ENCODE assay signal across 12 cellular contexts in the genomic region with DNA sequence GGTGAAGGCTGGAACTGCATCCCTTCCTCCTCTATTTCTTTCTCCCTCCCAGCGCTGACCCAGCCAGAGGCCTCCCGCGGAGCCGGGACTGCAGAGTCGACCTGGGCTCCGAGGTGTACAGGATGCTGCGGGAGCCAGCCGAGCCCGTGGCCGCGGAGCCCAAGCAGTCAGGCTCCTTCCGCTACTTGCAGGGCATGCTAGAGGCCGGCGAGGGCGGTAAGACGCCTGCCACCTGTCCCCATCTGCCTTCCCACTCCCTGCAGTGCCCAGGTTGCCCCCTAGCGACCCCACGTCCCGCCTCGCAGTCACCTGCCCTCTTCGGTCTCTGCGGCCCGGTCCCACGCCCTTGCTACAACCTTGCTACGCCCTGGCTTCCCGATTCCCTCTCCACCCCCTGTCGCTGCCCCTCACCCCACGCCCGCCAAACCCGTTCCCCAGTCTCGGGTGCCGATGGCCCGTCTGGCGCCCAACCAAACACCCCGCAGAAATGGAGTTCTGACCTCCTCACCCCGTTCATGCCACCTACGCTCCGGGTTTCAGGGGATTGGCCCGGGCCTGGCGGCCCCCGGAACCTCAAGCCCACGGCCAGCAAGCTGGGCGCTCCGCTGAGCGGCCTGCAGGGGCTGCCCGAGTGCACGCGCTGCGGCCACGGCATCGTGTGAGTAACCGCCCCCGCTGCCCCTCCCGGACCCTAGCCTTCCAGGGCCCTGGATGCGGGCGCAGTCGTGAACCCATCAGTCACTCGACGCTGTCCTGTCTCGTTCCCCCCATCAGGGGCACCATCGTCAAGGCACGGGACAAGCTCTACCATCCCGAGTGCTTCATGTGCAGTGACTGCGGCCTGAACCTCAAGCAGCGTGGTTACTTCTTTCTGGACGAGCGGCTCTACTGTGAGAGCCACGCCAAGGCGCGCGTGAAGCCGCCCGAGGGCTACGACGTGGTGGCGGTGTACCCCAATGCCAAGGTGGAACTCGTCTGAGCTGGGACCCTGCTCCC. TPM values are rescaled to one million over a fixed set of nuclear protein-coding genes. Genes with fewer than 3 reads are reported as not detected.
A peak's percentile ranks its signal among the peaks of the same experiment; 100 is the strongest.
DNase-seq lines count a peak whose midpoint lies in the region; ATAC-seq, FAIRE-seq and TF ChIP-seq lines count a peak whose summit lies in the region.
"Had no signal": no experiment of that assay in that cellular context is flagged by ENCODE, and none has a peak within 500 bp of the region (broad histone marks: within the 10 kb centered on the region; RNA-seq: fewer than 3 reads in every experiment).

No MANE protein-coding gene starts in this region.

- no CpG with 5 or more reads among the region's 77 CpGs for WGBS in neuronal stem cell (ENCODE audit: extremely low coverage in 2 of 2, insufficient read length in 2 of 2, insufficient replicate concordance in 1 of 2), 2 donors

- TF ChIP-seq POLR2A in endothelial cell of umbilical vein (IDR thresholded peaks at IDR 0.05; ENCODE audit: low read depth, low read length) (no peak), gastrocnemius medialis (IDR thresholded peaks at IDR 0.05) (no peak)

- no peak for ATAC-seq in gastrocnemius medialis

- H3K27ac ChIP-seq in PC-9, result no peak overlapping the region
- H3K27ac ChIP-seq in endothelial cell of umbilical vein (ENCODE audit: insufficient read depth, low read depth, low read length), result no peak overlapping the region
- no peak overlapping the region for H3K27ac ChIP-seq in neuronal stem cell (replicated peaks; ENCODE audit: low read length)
- no peak overlapping the region for H3K27ac ChIP-seq in gastrocnemius medialis
- H3K27ac ChIP-seq: SK-N-MC had no signal

- H3K36me3 ChIP-seq in PC-9 (ENCODE audit: low read depth) (no peaks in the 10 kb centered on the region), endothelial cell of umbilical vein (ENCODE audit: control insufficient read depth in 2 of 2, extremely low read depth in 1 of 2, insufficient read depth in 2 of 2, low read length in 2 of 2) (peaks cover 5 to 29% of the 10 kb centered on the region in 2 experiments), neuronal stem cell (replicated peaks in 1 of 2; ENCODE audit: control insufficient read depth in 2 of 2, insufficient read depth in 2 of 2, low read length in 2 of 2) (peaks cover 0 to 7% of the 10 kb centered on the region in 2 donors), gastrocnemius medialis (no peaks in the 10 kb centered on the region)

- no peaks in the 10 kb centered on the region for H3K9me1 ChIP-seq in endothelial cell of umbilical vein (replicated peaks; ENCODE audit: control insufficient read depth, extremely low read depth, insufficient read depth, low read length)

- no peak overlapping the region for H2BK120ac ChIP-seq in neuronal stem cell (ENCODE audit: low read depth, low read length)

- TF ChIP-seq CTCF in PC-9 (conservative IDR thresholded peaks at IDR 0.05), result no peak
- no peak for TF ChIP-seq CTCF in endothelial cell of umbilical vein (IDR thresholded peaks at IDR 0.05; ENCODE audit: extremely low read depth in 1 of 2, insufficient read depth in 1 of 2, low read depth in 1 of 2, low read length in 2 of 2)
- no peak for TF ChIP-seq CTCF in gastrocnemius medialis (IDR thresholded peaks at IDR 0.05 in 4 of 5, conservative IDR thresholded peaks at IDR 0.05 in 1 of 5)

- no peak overlapping the region for H4K91ac ChIP-seq in neuronal stem cell (ENCODE audit: low read depth, low read length, poor library complexity)

- no peak overlapping the region for H2AFZ ChIP-seq in PC-9
- H2AFZ ChIP-seq in endothelial cell of umbilical vein (ENCODE audit: low read depth, low read length), result no peak overlapping the region
- H2AFZ ChIP-seq in neuronal stem cell (ENCODE audit: low read length), result no peak overlapping the region

- BruUV-seq in PC-9 (replicated peaks; lab: Mats Ljungman, UMichigan) (TSS peak; percentile 11), endothelial cell of umbilical vein (replicated peaks; lab: Mats Ljungman, UMichigan) (TSS peak; percentile 34)

- intact Hi-C loops in PC-9 (cut with micrococcal nuclease; ENCODE audit: unreplicated experiment), result no loop called here
- intact Hi-C loops in endothelial cell of umbilical vein (cut with micrococcal nuclease), result loop anchor here (1.0 to 5.0 kb wide), 5 partner anchors 22 to 207 kb away; partner anchors contain the start of gene SLC22A5
- intact Hi-C loops in gastrocnemius medialis (cut with DNase I; ENCODE audit: low total_unique reads), result loop anchor here (2.0 kb wide), 1 partner anchor 229 kb away; no protein-coding TSS in a partner anchor

- peak; percentile 45 for DNase-seq in ELF-1 (ENCODE audit: low read depth, low spot score)
- DNase-seq in PC-9, result no peak
- no peak for DNase-seq in endothelial cell of umbilical vein (ENCODE audit: low read depth, low spot score)
- no peak for DNase-seq in neuronal stem cell (ENCODE audit: low spot score)
- no peak for DNase-seq in NCI-H2081 (lab: John Stamatoyannopoulos, UW)
- no peak for DNase-seq in urothelium cell line (ENCODE audit: low spot score)
- DNase-seq in hippocampal formation (lab: John Stamatoyannopoulos, UW), result no peak
- no peak for DNase-seq in gastrocnemius medialis
- DNase-seq: activated CD4-positive, alpha-beta T cell treated with anti-CD3 and anti-CD28 coated beads, Interleukin-2, amount 50 U/mL, for 1 hour; nephron progenitor cell; stimulated activated CD8-positive, alpha-beta memory T cell treated with anti-CD3 and anti-CD28 coated beads, Interleukin-4, amount 100 ng/mL, for 48 hours had no signal

- H3K4me1 ChIP-seq in PC-9 (replicated peaks; ENCODE audit: insufficient read depth) (peaks cover 4% of the 10 kb centered on the region), endothelial cell of umbilical vein (ENCODE audit: control insufficient read depth, extremely low read depth, insufficient read depth, low read length) (peaks cover 6% of the 10 kb centered on the region), neuronal stem cell (ENCODE audit: control insufficient read depth in 2 of 2, insufficient read depth in 1 of 2, low read depth in 1 of 2, low read length in 2 of 2) (peaks cover 4 to 20% of the 10 kb centered on the region in 2 donors), gastrocnemius medialis (peaks cover 5 to 6% of the 10 kb centered on the region in 2 donors)

- H2BK15ac ChIP-seq in neuronal stem cell (ENCODE audit: low read length), result no peak overlapping the region

- H3K27me3 ChIP-seq in PC-9 (ENCODE audit: insufficient read depth, low read depth) (no peaks in the 10 kb centered on the region), endothelial cell of umbilical vein (ENCODE audit: control insufficient read depth in 2 of 2, insufficient read depth in 2 of 2, low read length in 2 of 2) (no peaks in the 10 kb centered on the region), neuronal stem cell (ENCODE audit: control insufficient read depth in 3 of 3, insufficient read depth in 3 of 3, low read depth in 1 of 3, low read length in 3 of 3) (no peaks in the 10 kb centered on the region), gastrocnemius medialis (no peaks in the 10 kb centered on the region)

- FAIRE-seq in endothelial cell of umbilical vein (lab: Jason Lieb, UNC), result no peak
- no peak for FAIRE-seq in urothelium cell line (lab: Jason Lieb, UNC)

- no peak overlapping the region for H2BK12ac ChIP-seq in neuronal stem cell (ENCODE audit: low read length)

- H3K4me3 ChIP-seq in PC-9 (no peak overlapping the region), endothelial cell of umbilical vein (replicated peaks in 1 of 3; ENCODE audit: insufficient read depth in 1 of 3, low read depth in 1 of 3, low read length in 3 of 3) (no peak overlapping the region), neuronal stem cell (ENCODE audit: low read length in 2 of 2) (no peak overlapping the region), gastrocnemius medialis (no peak overlapping the region)
- H3K4me3 ChIP-seq: SK-N-MC had no signal

- peak overlapping the region; percentile 19 for H3K18ac ChIP-seq in neuronal stem cell (ENCODE audit: low read length)

- H3K4me2 ChIP-seq in PC-9 (no peak overlapping the region), endothelial cell of umbilical vein (ENCODE audit: insufficient read depth, low read length) (no peak overlapping the region), neuronal stem cell (ENCODE audit: insufficient read depth, low read length, poor library complexity, severe bottlenecking) (no peak overlapping the region)

- no peaks in the 10 kb centered on the region for H3K79me2 ChIP-seq in PC-9 (ENCODE audit: low read depth)
- H3K79me2 ChIP-seq in endothelial cell of umbilical vein (ENCODE audit: control insufficient read depth, insufficient read depth, low read length), result no peaks in the 10 kb centered on the region

- H3F3A ChIP-seq in PC-9 (ENCODE audit: insufficient read depth, low read depth), result no peaks in the 10 kb centered on the region

- H2AK5ac ChIP-seq in neuronal stem cell (ENCODE audit: low read depth, low read length), result peak overlapping the region; percentile 46

- H4K20me1 ChIP-seq in PC-9 (ENCODE audit: insufficient read depth), result no peaks in the 10 kb centered on the region
- no peaks in the 10 kb centered on the region for H4K20me1 ChIP-seq in endothelial cell of umbilical vein (replicated peaks; ENCODE audit: control insufficient read depth, extremely low read depth, insufficient read depth, low read length)

- H3K4ac ChIP-seq in neuronal stem cell (ENCODE audit: low read length), result no peak overlapping the region

- H2BK5ac ChIP-seq in neuronal stem cell (ENCODE audit: low read length), result peak overlapping the region; percentile 49

- H3K9ac ChIP-seq in endothelial cell of umbilical vein (replicated peaks; ENCODE audit: extremely low read depth, insufficient read depth, low read length) (no peak overlapping the region), neuronal stem cell (ENCODE audit: low read depth, low read length, poor library complexity) (no peak overlapping the region)

- dilution Hi-C loops in endothelial cell of umbilical vein (cut with MboI; ENCODE audit: extremely low pct_ligation_motif_present, low sequenced_read_pairs), result no loop called here

- H3K9me2 ChIP-seq in PC-9 (ENCODE audit: insufficient read depth), result no peaks in the 10 kb centered on the region

- POLR2A ChIA-PET in PC-9 (lab: Charles Lee; ENCODE audit: unreplicated experiment) (no interaction called here), endothelial cell of umbilical vein (lab: Charles Lee) (no interaction called here)

- no peak overlapping the region for H3K23ac ChIP-seq in neuronal stem cell (ENCODE audit: low read depth, low read length, poor library complexity)

- H3K79me1 ChIP-seq in neuronal stem cell (ENCODE audit: low read depth, low read length), result no peaks in the 10 kb centered on the region

- H3K9me3 ChIP-seq in PC-9 (ENCODE audit: insufficient read depth, low read depth), result no peaks in the 10 kb centered on the region
- no peaks in the 10 kb centered on the region for H3K9me3 ChIP-seq in endothelial cell of umbilical vein (replicated peaks; ENCODE audit: control insufficient read depth, insufficient read depth, low read length)
- no peaks in the 10 kb centered on the region for H3K9me3 ChIP-seq in neuronal stem cell (replicated peaks in 1 of 2; ENCODE audit: control insufficient read depth in 2 of 2, insufficient read depth in 1 of 2, low read depth in 1 of 2, low read length in 2 of 2)
- no peaks in the 10 kb centered on the region for H3K9me3 ChIP-seq in gastrocnemius medialis

- no peak overlapping the region for H4K8ac ChIP-seq in neuronal stem cell (ENCODE audit: low read depth, low read length)

- peak overlapping the region; percentile 73 for H3K14ac ChIP-seq in neuronal stem cell (ENCODE audit: low read length)

- CTCF ChIA-PET in PC-9 (lab: Charles Lee) (interaction anchor here (0.6 kb wide), 2 partner anchors 176 to 468 kb away, joined by 3 to 4 read pairs; no protein-coding TSS in a partner anchor), endothelial cell of umbilical vein (lab: Charles Lee) (interaction anchor here (1.0 to 4.3 kb wide), 13 partner anchors 10 to 234 kb away, joined by 3 to 35 read pairs (median 8); partner anchors contain the start of genes P4HA2, SLC22A4 and SLC22A5)

- in situ Hi-C loops in gastrocnemius medialis (cut with MboI; ENCODE audit: low sequenced_read_pairs in 4 of 4), result loop anchor here in 3 of 4 donors (10.0 to 25.0 kb wide), 4 partner anchors 103 to 241 kb away; partner anchors contain the start of gene IRF1 (in 1 of the 3)

RNA-seq across cellular contexts. Expression of gene PDLIM4, which starts 14.1 kb away (rescaled TPM):
- 35.8 and 47.2 TPM in 2 replicates for total RNA-seq in PC-9 (2021)
- 65.7 and 69.8 TPM in 2 replicates for total RNA-seq in endothelial cell of umbilical vein
- polyA plus RNA-seq in endothelial cell of umbilical vein, result 112 and 193 TPM in 2 replicates
- polyA plus RNA-seq in endothelial cell of umbilical vein (2011; cell fraction: cytosol; rRNA removed), result 94.1 and 114 TPM in 2 replicates
- 80.4 and 107 TPM in 2 replicates for polyA plus RNA-seq in endothelial cell of umbilical vein (2011; cell fraction: nucleus; rRNA removed)
- 68.2 and 80.0 TPM in 2 replicates for polyA plus RNA-seq in endothelial cell of umbilical vein (2012)
- polyA minus RNA-seq in endothelial cell of umbilical vein, result 33.7 and 46.4 TPM in 2 replicates
- polyA minus RNA-seq in endothelial cell of umbilical vein (2011; cell fraction: cytosol; rRNA and poly(A)+ RNA removed), result not detected
- 27.0 and 33.2 TPM in 2 replicates for polyA minus RNA-seq in endothelial cell of umbilical vein (2011; cell fraction: nucleus; rRNA and poly(A)+ RNA removed)
- polyA plus RNA-seq in neuronal stem cell (2013, experiment 1 of 2), result 20.0 TPM
- 18.6 TPM for polyA plus RNA-seq in neuronal stem cell (2013, experiment 2 of 2)
- 1 to 10 TPM in 3 of 4 donors, under 1 TPM in 1; 0.66 to 8.0 (median 5.3) TPM for total RNA-seq in gastrocnemius medialis

RNA-seq across cellular contexts. Expression of gene SLC22A4, which starts 22.6 kb away (rescaled TPM):
- total RNA-seq in PC-9 (2021) (4.2 and 4.9 TPM in 2 replicates), endothelial cell of umbilical vein (4.9 and 5.4 TPM in 2 replicates), gastrocnemius medialis (1 to 10 TPM; 5.4 to 6.7 (median 6.2) TPM)
- polyA plus RNA-seq in endothelial cell of umbilical vein, result 6.3 and 6.9 TPM in 2 replicates
- polyA plus RNA-seq in endothelial cell of umbilical vein (2011; cell fraction: cytosol; rRNA removed), result 3.2 and 3.8 TPM in 2 replicates
- 12.0 and 12.8 TPM in 2 replicates for polyA plus RNA-seq in endothelial cell of umbilical vein (2011; cell fraction: nucleus; rRNA removed)
- 1.6 and 3.0 TPM in 2 replicates for polyA plus RNA-seq in endothelial cell of umbilical vein (2012)
- 9.0 and 9.4 TPM in 2 replicates for polyA minus RNA-seq in endothelial cell of umbilical vein
- polyA minus RNA-seq in endothelial cell of umbilical vein (2011; cell fraction: cytosol; rRNA and poly(A)+ RNA removed), result 2.6 TPM
- polyA minus RNA-seq in endothelial cell of umbilical vein (2011; cell fraction: nucleus; rRNA and poly(A)+ RNA removed), result 8.3 and 12.3 TPM in 2 replicates
- 0.10 TPM for polyA plus RNA-seq in neuronal stem cell (2013, experiment 1 of 2)
- 0.06 TPM for polyA plus RNA-seq in neuronal stem cell (2013, experiment 2 of 2)

RNA-seq across cellular contexts. Expression of gene P4HA2, which starts 43.9 kb away (rescaled TPM):
- total RNA-seq in PC-9 (2021) (21.7 and 24.0 TPM in 2 replicates), endothelial cell of umbilical vein (37.4 and 37.6 TPM in 2 replicates), gastrocnemius medialis (10 to 100 TPM in 2 of 4 donors, 1 to 10 TPM in 2; 5.8 to 15.7 (median 10.3) TPM)
- polyA plus RNA-seq in endothelial cell of umbilical vein, result 58.7 and 67.1 TPM in 2 replicates
- 47.2 and 48.0 TPM in 2 replicates for polyA plus RNA-seq in endothelial cell of umbilical vein (2011; cell fraction: cytosol; rRNA removed)
- 46.7 and 48.4 TPM in 2 replicates for polyA plus RNA-seq in endothelial cell of umbilical vein (2011; cell fraction: nucleus; rRNA removed)
- polyA plus RNA-seq in endothelial cell of umbilical vein (2012), result 48.9 and 64.0 TPM in 2 replicates
- 66.9 and 75.4 TPM in 2 replicates for polyA minus RNA-seq in endothelial cell of umbilical vein
- polyA minus RNA-seq in endothelial cell of umbilical vein (2011; cell fraction: cytosol; rRNA and poly(A)+ RNA removed), result 9.8 TPM
- 19.0 and 19.4 TPM in 2 replicates for polyA minus RNA-seq in endothelial cell of umbilical vein (2011; cell fraction: nucleus; rRNA and poly(A)+ RNA removed)
- polyA plus RNA-seq in neuronal stem cell (2013, experiment 1 of 2), result 2.9 TPM
- polyA plus RNA-seq in neuronal stem cell (2013, experiment 2 of 2), result 2.7 TPM
